Comparison of ENCODE assay signal across 14 cellular contexts in genomic region chr12:124762384-124762783, GRCh38.
"Had no signal": no experiment of that assay in that cellular context is flagged by ENCODE, and none has a peak within 500 bp of the region (broad histone marks: within the 10 kb centered on the region; RNA-seq: fewer than 3 reads in every experiment).

No MANE protein-coding gene starts in this region.

- ATAC-seq: activated CD8-positive, alpha-beta memory T cell treated with anti-CD3 and anti-CD28 coated beads, Interleukin-2, amount 10 ng/mL, durations not matched to agents 7 days and 5 days; esophagus mucosa; natural killer cell had no signal

- H3K27ac ChIP-seq: ascending aorta, cardiac muscle cell, SK-N-MC had no signal

- H3K9me3 ChIP-seq: ascending aorta had no signal

- H3K36me3 Mint-ChIP-seq: activated CD8-positive, alpha-beta memory T cell treated with anti-CD3 and anti-CD28 coated beads, Interleukin-2, amount 10 ng/mL, durations not matched to agents 7 days and 5 days; natural killer cell had no signal

- H3K4me3 Mint-ChIP-seq: activated CD8-positive, alpha-beta memory T cell treated with anti-CD3 and anti-CD28 coated beads, Interleukin-2, amount 10 ng/mL, durations not matched to agents 7 days and 5 days; natural killer cell; type B pancreatic cell had no signal

- DNase-seq: activated CD4-positive, alpha-beta T cell treated with anti-CD3 and anti-CD28 coated beads, Interleukin-2, amount 50 U/mL, for 4 hours; activated CD8-positive, alpha-beta memory T cell treated with anti-CD3 and anti-CD28 coated beads, Interleukin-2, amount 10 ng/mL, durations not matched to agents 7 days and 5 days; activated gamma-delta T cell; activated T-cell treated with anti-CD3 and anti-CD28 coated beads, Interleukin-2, amount 50 U/mL, for 1 hour; mesendoderm; natural killer cell; posterior cingulate gyrus; retina; small intestine had no signal

- H3K4me3 ChIP-seq: ascending aorta, cardiac muscle cell, SK-N-MC had no signal

- H3K27me3 ChIP-seq: ascending aorta, cardiac muscle cell had no signal

- H3K36me3 ChIP-seq: ascending aorta, cardiac muscle cell had no signal

- H3K27ac Mint-ChIP-seq: activated CD8-positive, alpha-beta memory T cell treated with anti-CD3 and anti-CD28 coated beads, Interleukin-2, amount 10 ng/mL, durations not matched to agents 7 days and 5 days; natural killer cell; type B pancreatic cell had no signal
